Comparison of ENCODE assay signal across 1 cellular context in the genomic region with DNA sequence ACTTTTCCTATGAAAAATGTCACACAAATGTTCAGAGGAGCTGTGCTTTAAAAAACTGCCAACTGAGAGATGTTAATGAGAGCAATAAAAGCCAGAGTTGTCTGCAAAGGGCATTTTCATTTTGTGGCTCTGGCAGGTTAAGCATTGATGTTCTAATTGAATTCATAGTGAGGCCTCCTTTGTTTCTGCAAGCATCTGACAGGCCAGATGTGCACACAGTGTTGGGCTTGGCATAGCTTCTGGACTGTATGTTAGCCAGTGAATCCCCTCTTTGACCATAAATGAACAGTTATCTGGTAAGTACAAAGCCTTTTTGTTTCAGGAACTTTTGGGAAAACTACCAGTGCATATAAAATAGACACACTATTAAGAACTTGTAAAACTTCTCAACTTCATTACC.
TF ChIP-seq lines count a peak whose summit lies in the region.

No MANE protein-coding gene starts in this region.

TF ChIP-seq in WTC11, 78 proteins besides CTCF, POLR2A, EP300 and RAD21 (continued from another document):
- TF ChIP-seq, protein P1, sequence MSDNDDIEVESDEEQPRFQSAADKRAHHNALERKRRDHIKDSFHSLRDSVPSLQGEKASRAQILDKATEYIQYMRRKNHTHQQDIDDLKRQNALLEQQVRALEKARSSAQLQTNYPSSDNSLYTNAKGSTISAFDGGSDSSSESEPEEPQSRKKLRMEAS (CRISPR knock-in tag; IDR thresholded peaks at IDR 0.05): no peak
- no peak for TF ChIP-seq NR1H2 (CRISPR knock-in tag; IDR thresholded peaks at IDR 0.05)
- TF ChIP-seq NR3C1 (CRISPR knock-in tag; conservative IDR thresholded peaks at IDR 0.05; ENCODE audit: low read depth): no peak
